ENCODE assay signal across 1 cellular context in the genomic region with DNA sequence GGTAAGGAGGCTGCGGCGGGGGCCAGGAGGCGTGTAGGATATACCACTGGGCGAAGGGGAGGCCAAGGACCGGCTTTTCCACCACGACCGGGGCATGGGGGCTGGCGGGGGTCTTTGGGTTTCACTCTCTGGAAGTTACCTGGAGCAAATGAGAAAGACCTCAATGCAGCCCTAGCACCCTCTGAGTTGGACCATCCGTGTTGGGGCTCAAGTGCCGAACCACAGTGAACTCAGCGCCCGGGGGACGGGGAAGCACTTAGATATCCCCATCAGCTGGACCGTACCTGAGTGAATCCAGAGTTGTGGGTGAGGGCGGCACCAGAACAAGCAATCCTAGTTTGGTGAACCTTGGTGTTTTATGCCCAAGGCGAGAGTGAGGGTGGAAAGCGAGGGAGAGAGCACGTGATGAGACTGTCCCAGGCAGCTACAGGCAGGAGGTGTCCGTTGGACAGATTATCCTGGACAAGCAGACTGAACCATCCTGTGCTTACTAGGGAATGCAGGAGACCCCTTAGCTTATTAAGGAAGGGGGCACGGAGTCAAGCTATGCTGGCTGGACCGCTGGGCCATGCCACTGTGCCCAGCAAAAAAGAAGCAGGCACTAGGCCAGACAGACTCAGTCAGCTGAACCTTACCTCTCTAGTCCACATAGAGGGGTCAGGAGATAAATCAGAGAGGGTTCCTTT.
A peak's percentile ranks its signal among the peaks of the same experiment; 100 is the strongest.
TF ChIP-seq lines count a peak whose summit lies in the region.

No MANE protein-coding gene starts in this region.

TF ChIP-seq in GM12878, 131 proteins besides CTCF, POLR2A, EP300 and RAD21:
- TF ChIP-seq CBFB (IDR thresholded peaks at IDR 0.05; ENCODE audit: low read depth) (peak; percentile 0; the same call in 1 of the 2 replicates), NFYA (IDR thresholded peaks at IDR 0.05; ENCODE audit: borderline replicate concordance, low read depth, low read length) (no peak)
